2 cellular contexts compared by ENCODE assay signal in the genomic region with DNA sequence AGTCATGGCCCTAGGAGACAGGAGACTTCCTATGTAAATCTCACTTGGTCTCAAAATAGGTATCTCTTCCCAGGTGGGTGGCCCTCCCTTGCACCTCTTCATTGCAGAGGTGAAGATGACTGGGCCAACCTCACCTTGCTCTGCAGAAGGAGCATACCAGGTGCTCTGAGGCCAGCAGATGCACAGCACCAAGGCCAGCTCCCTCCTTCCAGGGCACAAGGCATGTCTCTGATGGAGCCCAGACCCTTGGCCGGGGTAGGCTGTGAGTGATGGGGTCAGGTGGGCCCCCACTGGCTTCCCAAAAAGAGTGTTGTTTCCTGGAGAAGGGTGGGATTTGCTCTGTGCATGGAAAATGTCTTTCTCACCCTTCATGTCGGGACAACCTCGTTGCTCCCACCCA.
A peak's percentile ranks its signal among the peaks of the same experiment; 100 is the strongest.
TF ChIP-seq lines count a peak whose summit lies in the region.

No MANE protein-coding gene starts in this region.

TF ChIP-seq in HepG2, 621 proteins besides CTCF, POLR2A, EP300 and RAD21:
- TF ChIP-seq ZNF160 (CRISPR knock-in tag; IDR thresholded peaks at IDR 0.05) = no peak
- no peak for TF ChIP-seq ZNF773 (CRISPR knock-in tag; IDR thresholded peaks at IDR 0.05; ENCODE audit: borderline replicate concordance)
- no peak for TF ChIP-seq PCBP2 (optimal IDR thresholded peaks at IDR 0.05; ENCODE audit: low read depth, low read length, poor library complexity, severe bottlenecking)
- no peak for TF ChIP-seq JUN (CRISPR knock-in tag; IDR thresholded peaks at IDR 0.05)
- no peak for TF ChIP-seq SOX5 (CRISPR knock-in tag; IDR thresholded peaks at IDR 0.05; ENCODE audit: borderline replicate concordance)
- TF ChIP-seq PHF5A (CRISPR knock-in tag; IDR thresholded peaks at IDR 0.05; ENCODE audit: low read depth, unreplicated experiment) = no peak
- TF ChIP-seq ZNF570 (CRISPR knock-in tag; IDR thresholded peaks at IDR 0.05; ENCODE audit: borderline replicate concordance) = no peak
- TF ChIP-seq ZSCAN22 (CRISPR knock-in tag; IDR thresholded peaks at IDR 0.05) = no peak
- TF ChIP-seq MIER2 (CRISPR knock-in tag; IDR thresholded peaks at IDR 0.05) = peak; percentile 54; the same call in 1 of the 2 replicates
- TF ChIP-seq, protein P1, sequence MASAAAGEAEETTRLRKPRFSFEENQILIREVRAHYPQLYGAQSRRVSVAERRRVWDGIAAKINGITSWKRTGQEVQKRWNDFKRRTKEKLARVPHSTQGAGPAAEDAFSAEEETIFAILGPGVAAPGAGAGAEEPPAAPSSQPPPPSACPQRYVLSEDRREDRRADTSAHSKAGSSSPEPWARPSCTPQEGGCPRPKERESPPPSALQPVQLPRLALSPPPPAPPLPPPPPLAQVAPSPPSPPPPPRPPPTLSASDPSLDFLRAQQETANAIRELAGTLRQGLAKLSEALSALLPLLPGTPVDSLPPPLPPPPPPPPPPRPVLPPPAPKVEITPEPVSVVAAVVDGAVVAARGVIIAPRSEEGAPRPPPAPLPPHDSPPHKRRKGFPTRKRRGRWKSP (CRISPR knock-in tag; IDR thresholded peaks at IDR 0.05) = no peak
- TF ChIP-seq FOXA1 (IDR thresholded peaks at IDR 0.05) = no peak
- TF ChIP-seq FOXA1 (CRISPR knock-in tag; IDR thresholded peaks at IDR 0.05) = no peak
- TF ChIP-seq, protein P2, sequence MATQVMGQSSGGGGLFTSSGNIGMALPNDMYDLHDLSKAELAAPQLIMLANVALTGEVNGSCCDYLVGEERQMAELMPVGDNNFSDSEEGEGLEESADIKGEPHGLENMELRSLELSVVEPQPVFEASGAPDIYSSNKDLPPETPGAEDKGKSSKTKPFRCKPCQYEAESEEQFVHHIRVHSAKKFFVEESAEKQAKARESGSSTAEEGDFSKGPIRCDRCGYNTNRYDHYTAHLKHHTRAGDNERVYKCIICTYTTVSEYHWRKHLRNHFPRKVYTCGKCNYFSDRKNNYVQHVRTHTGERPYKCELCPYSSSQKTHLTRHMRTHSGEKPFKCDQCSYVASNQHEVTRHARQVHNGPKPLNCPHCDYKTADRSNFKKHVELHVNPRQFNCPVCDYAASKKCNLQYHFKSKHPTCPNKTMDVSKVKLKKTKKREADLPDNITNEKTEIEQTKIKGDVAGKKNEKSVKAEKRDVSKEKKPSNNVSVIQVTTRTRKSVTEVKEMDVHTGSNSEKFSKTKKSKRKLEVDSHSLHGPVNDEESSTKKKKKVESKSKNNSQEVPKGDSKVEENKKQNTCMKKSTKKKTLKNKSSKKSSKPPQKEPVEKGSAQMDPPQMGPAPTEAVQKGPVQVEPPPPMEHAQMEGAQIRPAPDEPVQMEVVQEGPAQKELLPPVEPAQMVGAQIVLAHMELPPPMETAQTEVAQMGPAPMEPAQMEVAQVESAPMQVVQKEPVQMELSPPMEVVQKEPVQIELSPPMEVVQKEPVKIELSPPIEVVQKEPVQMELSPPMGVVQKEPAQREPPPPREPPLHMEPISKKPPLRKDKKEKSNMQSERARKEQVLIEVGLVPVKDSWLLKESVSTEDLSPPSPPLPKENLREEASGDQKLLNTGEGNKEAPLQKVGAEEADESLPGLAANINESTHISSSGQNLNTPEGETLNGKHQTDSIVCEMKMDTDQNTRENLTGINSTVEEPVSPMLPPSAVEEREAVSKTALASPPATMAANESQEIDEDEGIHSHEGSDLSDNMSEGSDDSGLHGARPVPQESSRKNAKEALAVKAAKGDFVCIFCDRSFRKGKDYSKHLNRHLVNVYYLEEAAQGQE (IDR thresholded peaks at IDR 0.05; ENCODE audit: borderline replicate concordance in 1 of 2, low read depth in 1 of 2, low read length in 2 of 2) = peak; percentile 43 to 86
- TF ChIP-seq ZFP90 (CRISPR knock-in tag; IDR thresholded peaks at IDR 0.05; ENCODE audit: borderline replicate concordance) = no peak

TF ChIP-seq in HEK293, 187 proteins besides CTCF, POLR2A, EP300 and RAD21:
- no peak for TF ChIP-seq ZNF777 (tag by site-specific recombination; IDR thresholded peaks at IDR 0.05; ENCODE audit: borderline replicate concordance)
- TF ChIP-seq, protein P2 (tag by site-specific recombination; IDR thresholded peaks at IDR 0.05) = peak; percentile 80
